In the genomic region with DNA sequence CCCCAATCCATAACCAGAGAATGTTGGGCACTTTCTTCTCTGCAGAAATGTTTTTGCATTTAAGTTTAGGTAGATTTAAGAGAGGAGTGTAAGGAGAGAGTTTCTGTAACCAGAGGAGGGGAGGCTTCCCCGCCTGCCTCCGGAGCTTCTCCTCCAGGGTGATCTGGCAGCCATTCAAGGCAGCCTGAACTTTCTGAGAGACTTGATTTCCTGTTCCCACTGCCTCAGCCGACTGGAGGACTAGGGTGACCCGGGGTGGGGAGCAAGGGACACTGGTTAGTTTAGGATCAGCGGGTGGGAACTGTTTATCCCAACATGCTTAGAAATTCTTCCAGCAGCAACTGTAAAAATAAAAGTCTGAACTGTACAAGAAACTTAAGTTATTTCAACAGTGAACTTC, we compare ENCODE assay signal across 9 cellular contexts. TPM values are rescaled to one million over a fixed set of nuclear protein-coding genes. Genes with fewer than 3 reads are reported as not detected.
A peak's percentile ranks its signal among the peaks of the same experiment; 100 is the strongest.
DNase-seq lines count a peak whose midpoint lies in the region; ATAC-seq lines count a peak whose summit lies in the region.
"Had no signal": no experiment of that assay in that cellular context is flagged by ENCODE, and none has a peak within 500 bp of the region (broad histone marks: within the 10 kb centered on the region; RNA-seq: fewer than 3 reads in every experiment).

No MANE protein-coding gene starts in this region.

- peak overlapping the region; percentile 73 for H3K27ac Mint-ChIP-seq in activated naive CD8-positive, alpha-beta T cell treated with anti-CD3 and anti-CD28 coated beads, Interleukin-2, amount 50 U/mL, for 24 hours
- peak overlapping the region in 4 of 6 donors; percentile 19 to 50 (median 28) for H3K27ac Mint-ChIP-seq in immature natural killer cell
- peak overlapping the region; percentile 31 for H3K27ac Mint-ChIP-seq in stimulated activated naive B cell treated with anti-CD40 and anti-IgM and Interleukin-4, amounts not matched to agents 10 μg/mL and 1 μg/mL and 100 μg/mL, for 72 hours

- H3K27me3 Mint-ChIP-seq in activated naive CD8-positive, alpha-beta T cell treated with anti-CD3 and anti-CD28 coated beads, Interleukin-2, amount 50 U/mL, for 24 hours: no peaks in the 10 kb centered on the region
- peaks cover 2 to 10% (median 9%) of the 10 kb centered on the region in 3 donors for H3K27me3 Mint-ChIP-seq in immature natural killer cell (ENCODE audit: low read depth in 3 of 3)
- H3K27me3 Mint-ChIP-seq in stimulated activated naive B cell treated with anti-CD40 and anti-IgM and Interleukin-4, amounts not matched to agents 10 μg/mL and 1 μg/mL and 100 μg/mL, for 72 hours: peaks cover 0 to 18% of the 10 kb centered on the region in 2 donors

- H3K9me3 Mint-ChIP-seq in activated naive CD8-positive, alpha-beta T cell treated with anti-CD3 and anti-CD28 coated beads, Interleukin-2, amount 50 U/mL, for 24 hours: no peaks in the 10 kb centered on the region
- peaks cover 0 to 2% (median 0%) of the 10 kb centered on the region in 6 donors for H3K9me3 Mint-ChIP-seq in immature natural killer cell
- no peaks in the 10 kb centered on the region for H3K9me3 Mint-ChIP-seq in stimulated activated naive B cell treated with anti-CD40 and anti-IgM and Interleukin-4, amounts not matched to agents 10 μg/mL and 1 μg/mL and 100 μg/mL, for 72 hours

- peak overlapping the region; percentile 24 for H3K4me3 Mint-ChIP-seq in activated naive CD8-positive, alpha-beta T cell treated with anti-CD3 and anti-CD28 coated beads, Interleukin-2, amount 50 U/mL, for 24 hours
- H3K4me3 Mint-ChIP-seq in immature natural killer cell: no peak overlapping the region
- H3K4me3 Mint-ChIP-seq in stimulated activated naive B cell treated with anti-CD40 and anti-IgM and Interleukin-4, amounts not matched to agents 10 μg/mL and 1 μg/mL and 100 μg/mL, for 72 hours: no peak overlapping the region

- ATAC-seq in activated naive CD8-positive, alpha-beta T cell treated with anti-CD3 and anti-CD28 coated beads, Interleukin-2, amount 50 U/mL, for 24 hours: no peak
- ATAC-seq in stimulated activated naive B cell treated with anti-CD40 and anti-IgM and Interleukin-4, amounts not matched to agents 10 μg/mL and 1 μg/mL and 100 μg/mL, for 72 hours (replicated peaks): no peak
- no peak for ATAC-seq in GM19324 (IDR thresholded peaks at IDR 0.05; ENCODE audit: low FRiP score, unreplicated experiment)

- H3K4me1 Mint-ChIP-seq in activated naive CD8-positive, alpha-beta T cell treated with anti-CD3 and anti-CD28 coated beads, Interleukin-2, amount 50 U/mL, for 24 hours: peaks cover 69% of the 10 kb centered on the region
- peaks cover 55 to 62% of the 10 kb centered on the region in 2 donors for H3K4me1 Mint-ChIP-seq in immature natural killer cell
- H3K4me1 Mint-ChIP-seq in stimulated activated naive B cell treated with anti-CD40 and anti-IgM and Interleukin-4, amounts not matched to agents 10 μg/mL and 1 μg/mL and 100 μg/mL, for 72 hours: peaks cover 28 to 48% of the 10 kb centered on the region in 2 donors

- DNase-seq in DMS53 (lab: John Stamatoyannopoulos, UW): peak; percentile 11
- DNase-seq in DMS53 treated with DMSO at 0.1 percent for 48 hours (lab: John Stamatoyannopoulos, UW; ENCODE audit: unreplicated experiment): no peak
- peak; percentile 26 for DNase-seq in activated naive CD8-positive, alpha-beta T cell treated with anti-CD3 and anti-CD28 coated beads, Interleukin-2, amount 50 U/mL, for 24 hours
- no peak for DNase-seq in immature natural killer cell
- no peak for DNase-seq in stimulated activated naive B cell treated with anti-CD40 and anti-IgM and Interleukin-4, amounts not matched to agents 10 μg/mL and 1 μg/mL and 100 μg/mL, for 72 hours
- no peak for DNase-seq in NCI-H2227 (lab: John Stamatoyannopoulos, UW; ENCODE audit: unreplicated experiment)
- DNase-seq in G401 (ENCODE audit: low spot score): no peak
- DNase-seq: stimulated activated CD8-positive, alpha-beta memory T cell treated with anti-CD3 and anti-CD28 coated beads, Interleukin-4, amount 100 ng/mL, for 48 hours had no signal

- no peaks in the 10 kb centered on the region for H3K36me3 Mint-ChIP-seq in activated naive CD8-positive, alpha-beta T cell treated with anti-CD3 and anti-CD28 coated beads, Interleukin-2, amount 50 U/mL, for 24 hours (ENCODE audit: low read depth)
- H3K36me3 Mint-ChIP-seq in immature natural killer cell: no peaks in the 10 kb centered on the region
- peaks cover 0 to 2% of the 10 kb centered on the region in 2 donors for H3K36me3 Mint-ChIP-seq in stimulated activated naive B cell treated with anti-CD40 and anti-IgM and Interleukin-4, amounts not matched to agents 10 μg/mL and 1 μg/mL and 100 μg/mL, for 72 hours

- in situ Hi-C loops in G401 (cut with HindIII; ENCODE audit: low sequenced_read_pairs): no loop called here

RNA-seq across cellular contexts. Expression of gene FAM9C, which starts 15.1 kb away (rescaled TPM):
- polyA plus RNA-seq in immature natural killer cell: not detected
- not detected in 2 replicates for total RNA-seq in G401 (2014; rRNA removed; shearing (Covaris generic))

RNA-seq across cellular contexts. Expression of gene TMSB4X, which starts 54.4 kb away (rescaled TPM):
- polyA plus RNA-seq in immature natural killer cell: over 10,000 TPM; 26,219 to 39,735 (median 28,691) TPM
- total RNA-seq in G401 (2014; rRNA removed; shearing (Covaris generic)): 2,749 and 3,064 TPM in 2 replicates

Comparison
In these comparisons a context has a peak if more than half of its experiments do, and no peak if none do; other contexts are left out.
1. DNase-seq: peak in DMS53 (single experiment) and activated naive CD8-positive, alpha-beta T cell treated with anti-CD3 and anti-CD28 coated beads, Interleukin-2, amount 50 U/mL, for 24 hours (single experiment); none in DMS53 treated with DMSO at 0.1 percent for 48 hours (single experiment), immature natural killer cell (0 of 3), stimulated activated naive B cell treated with anti-CD40 and anti-IgM and Interleukin-4, amounts not matched to agents 10 μg/mL and 1 μg/mL and 100 μg/mL, for 72 hours (single experiment), NCI-H2227 (single experiment) and G401 (single experiment).
2. Peak in every context shown above with its lines, with median percentiles within 50 percentile points of each other: H3K27ac Mint-ChIP-seq.